Comparison of ENCODE assay signal across 1 cellular context in genomic region chr5:73673161-73673591, GRCh38.
TF ChIP-seq lines count a peak whose summit lies in the region.

No MANE protein-coding gene starts in this region.

TF ChIP-seq in IMR-90, 13 proteins besides CTCF, POLR2A, EP300 and RAD21 (continued from another document):
- peak; percentile 94 for TF ChIP-seq NFE2L2 (IDR thresholded peaks at IDR 0.05; ENCODE audit: low read depth, low read length)
TF ChIP-seq in IMR-90: peak in this region for 4.
